In the genomic region with DNA sequence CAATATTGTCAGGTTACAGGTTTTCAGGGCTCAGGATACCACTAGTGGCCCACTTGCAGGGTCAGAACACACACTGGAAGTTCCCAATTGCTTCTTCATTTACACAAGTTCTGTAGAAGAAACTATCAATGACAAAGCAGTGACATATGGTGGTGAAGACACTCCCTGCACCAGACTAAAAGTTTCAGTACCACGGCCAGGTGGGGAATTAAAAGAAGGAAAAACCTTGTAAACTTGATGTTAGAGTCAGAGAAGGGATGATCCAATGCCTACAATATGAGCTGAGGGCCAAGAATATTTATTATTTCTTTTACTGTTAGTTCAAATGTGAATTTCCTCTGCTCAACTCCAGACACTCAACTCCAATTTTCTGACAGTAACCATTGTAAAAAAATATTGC, we compare ENCODE assay signal across 31 cellular contexts.
"Had no signal": no experiment of that assay in that cellular context is flagged by ENCODE, and none has a peak within 500 bp of the region (broad histone marks: within the 10 kb centered on the region; RNA-seq: fewer than 3 reads in every experiment).

No MANE protein-coding gene starts in this region.

- H3K4me1 ChIP-seq: adrenal gland, ascending aorta, breast epithelium had no signal

- H3K27me3 ChIP-seq: adrenal gland, ascending aorta, body of pancreas, brain microvascular endothelial cell, breast epithelium, cardiac muscle cell had no signal

- ATAC-seq: activated naive CD4-positive, alpha-beta T cell treated with anti-CD3 and anti-CD28 coated beads, Interleukin-2, amount 50 U/mL, for 72 hours; activated naive CD8-positive, alpha-beta T cell treated with anti-CD3 and anti-CD28 coated beads, Interleukin-2, amount 50 U/mL, for 24 hours; activated T-cell treated with anti-CD3 and anti-CD28 coated beads, Interleukin-2, amount 50 U/mL, for 4 hours; activated T-cell treated with anti-CD3 and anti-CD28 coated beads, Interleukin-2, amount 50 U/mL, for 72 hours; activated T-helper 17 cell treated with anti-CD3 and anti-CD28 coated beads, Interleukin-2, amount 50 U/mL, for 72 hours; body of pancreas had no signal

- DNase-seq: activated effector memory CD4-positive, alpha-beta T cell treated with anti-CD3 and anti-CD28 coated beads, Interleukin-2, amount 50 U/mL, for 16 hours; activated effector memory CD4-positive, alpha-beta T cell treated with Interleukin-2 at 50 U/mL for 16 hours; activated gamma-delta T cell; activated gamma-delta T cell treated with Interleukin-2 at 50 U/mL for 16 hours; activated naive CD4-positive, alpha-beta T cell; activated naive CD4-positive, alpha-beta T cell treated with anti-CD3 and anti-CD28 coated beads for 36 hours; activated naive CD4-positive, alpha-beta T cell treated with anti-CD3 and anti-CD28 coated beads, Interleukin-2, amount 10 ng/mL, durations not matched to agents 7 days and 5 days; activated naive CD4-positive, alpha-beta T cell treated with anti-CD3 and anti-CD28 coated beads, Interleukin-2, amount 50 U/mL, for 16 hours; activated naive CD4-positive, alpha-beta T cell treated with Interleukin-2 at 50 U/mL for 16 hours; activated naive CD8-positive, alpha-beta T cell treated with anti-CD3 and anti-CD28 coated beads for 36 hours; activated naive CD8-positive, alpha-beta T cell treated with anti-CD3 and anti-CD28 coated beads, Interleukin-2, amount 10 ng/mL, durations not matched to agents 7 days and 5 days; activated naive CD8-positive, alpha-beta T cell treated with anti-CD3 and anti-CD28 coated beads, Interleukin-2, amount 50 U/mL, for 24 hours; activated T-cell treated with anti-CD3 and anti-CD28 coated beads, Interleukin-2, amount 50 U/mL, for 24 hours; activated T-cell treated with anti-CD3 and anti-CD28 coated beads, Interleukin-2, amount 50 U/mL, for 4 hours; activated T-cell treated with anti-CD3 and anti-CD28 coated beads, Interleukin-2, amount 50 U/mL, for 48 hours; activated T-cell treated with anti-CD3 and anti-CD28 coated beads, Interleukin-2, amount 50 U/mL, for 72 hours; adrenal gland; amniotic stem cell; amygdala; anterior cingulate cortex; aorta; body of pancreas; brain microvascular endothelial cell; caudate nucleus; central memory CD4-positive, alpha-beta T cell; cerebellar nuclear complex had no signal

- H3K27ac ChIP-seq: adrenal gland, ascending aorta, body of pancreas, brain microvascular endothelial cell, breast epithelium, cardiac muscle cell had no signal

- H3K4me3 ChIP-seq: adrenal gland, ascending aorta, body of pancreas, breast epithelium, cardiac muscle cell had no signal

- H3K9me3 ChIP-seq: adrenal gland, ascending aorta, body of pancreas, breast epithelium had no signal

- H3K36me3 ChIP-seq: adrenal gland, ascending aorta, brain microvascular endothelial cell, breast epithelium, cardiac muscle cell had no signal
